ENCODE assay signal across 8 cellular contexts in genomic region chr19:38617764-38618589, GRCh38. TPM values are rescaled to one million over a fixed set of nuclear protein-coding genes. Genes with fewer than 3 reads are reported as not detected.
A peak's percentile ranks its signal among the peaks of the same experiment; 100 is the strongest.
DNase-seq lines count a peak whose midpoint lies in the region; ATAC-seq, FAIRE-seq and TF ChIP-seq lines count a peak whose summit lies in the region.

Gene MAP4K1, minus strand, starts transcription at chr19:38617953. Its CDS starts 58 bp downstream, at chr19:38617895.

- in situ Hi-C loops in astrocyte of the cerebellum (cut with HindIII; ENCODE audit: low sequenced_read_pairs), result no loop called here

- no peak for FAIRE-seq in kidney (lab: Jason Lieb, UNC)

- ATAC-seq in GM19395 (IDR thresholded peaks at IDR 0.05; ENCODE audit: unreplicated experiment), result peak; percentile 60
- ATAC-seq in HG03520 (IDR thresholded peaks at IDR 0.05; ENCODE audit: unreplicated experiment), result peak; percentile 43

- H3K27ac ChIP-seq in kidney (ENCODE audit: low read depth in 2 of 2, low read length in 2 of 2), result peak within 1 kb of the TSS in 1 of 2 donors; percentile 80

- intact Hi-C loops in T-helper 1 cell treated with Interleukin-12 subunit alpha and Interleukin-12 subunit beta and Interleukin-4 antibody, amounts not matched to agents 30 ng/mL and 1 ng/mL, for 36 hours (cut with micrococcal nuclease), result loop anchor here (1.0 to 5.0 kb wide), 10 partner anchors 17 to 724 kb away; partner anchors contain the start of genes SAMD4B, SIPA1L3 and WDR87
- intact Hi-C loops in kidney (cut with DNase I), result no loop called here

- POLR2A ChIA-PET in BJ (lab: Charles Lee), result interaction anchor here (0.5 to 1.1 kb wide), 2 partner anchors 29 to 41 kb away, joined by 5 read pairs; partner anchors contain the start of gene ACTN4

- no peaks in the 10 kb centered on the region for H3K27me3 ChIP-seq in BJ (ENCODE audit: control insufficient read depth, insufficient read depth, low read length)

- H3K4me3 ChIP-seq in BJ (ENCODE audit: low read depth, low read length) (peak within 1 kb of the TSS; percentile 92), astrocyte of the cerebellum (ENCODE audit: low read depth, low read length) (peak within 1 kb of the TSS; percentile 99), kidney (ENCODE audit: low read length in 2 of 2) (peak within 1 kb of the TSS; percentile 88 to 100)

- peaks cover 7% of the 10 kb centered on the region for H3K36me3 ChIP-seq in BJ (ENCODE audit: control insufficient read depth, insufficient read depth, low read length)
- peaks cover 9 to 15% of the 10 kb centered on the region in 2 donors for H3K36me3 ChIP-seq in kidney (ENCODE audit: control insufficient read depth in 1 of 2, insufficient read depth in 2 of 2, low read length in 2 of 2)

- TF ChIP-seq CTCF in BJ (IDR thresholded peaks at IDR 0.05; ENCODE audit: insufficient read depth, low read depth, low read length), result no peak
- TF ChIP-seq CTCF in astrocyte of the cerebellum (IDR thresholded peaks at IDR 0.05; ENCODE audit: low read depth, low read length, missing control alignments), result no peak
- TF ChIP-seq CTCF in kidney (IDR thresholded peaks at IDR 0.05; ENCODE audit: borderline replicate concordance, extremely low read depth, insufficient read depth), result no peak

- CTCF ChIA-PET in BJ (lab: Yijun Ruan, JAX), result interaction anchor here (1.0 to 2.1 kb wide), 6 partner anchors 14 to 312 kb away, joined by 3 to 13 read pairs (median 4); partner anchors contain the start of genes FAM98C, MRPS12 and SARS2

- peaks cover 10 to 18% of the 10 kb centered on the region in 2 donors for H3K4me1 ChIP-seq in kidney (ENCODE audit: control insufficient read depth in 1 of 2, insufficient read depth in 1 of 2, low read depth in 1 of 2, low read length in 2 of 2)

- DNase-seq in BJ (ENCODE audit: low read depth) (no peak), astrocyte of the cerebellum (ENCODE audit: low read depth) (no peak), kidney (peak; percentile 86), NCI-H1048 (lab: John Stamatoyannopoulos, UW) (no peak)
- peak; percentile 55 to 58 for DNase-seq in stimulated activated CD4-positive, alpha-beta T cell treated with anti-CD3 and anti-CD28 coated beads, Interleukin-2, amount 100 ng/mL, for 48 hours

- peak within 1 kb of the TSS; percentile 43 to 96 for H3K9ac ChIP-seq in kidney (ENCODE audit: low read length in 2 of 2)

- no peaks in the 10 kb centered on the region for H3K9me3 ChIP-seq in kidney (ENCODE audit: control insufficient read depth in 1 of 2, low read length in 2 of 2)

RNA-seq across cellular contexts. Expression of gene MAP4K1, which starts in this region (rescaled TPM):
- polyA plus RNA-seq in BJ (2011; rRNA removed), result 0.18 and 0.25 TPM in 2 replicates
- polyA minus RNA-seq in BJ (2011; rRNA and poly(A)+ RNA removed), result not detected in 2 replicates
- 307 and 314 TPM in 2 replicates for total RNA-seq in T-helper 1 cell treated with Interleukin-12 subunit alpha and Interleukin-12 subunit beta and Interleukin-4 antibody, amounts not matched to agents 30 ng/mL and 1 ng/mL, for 36 hours
- 17.7 TPM for total RNA-seq in kidney
- 3.9 TPM for polyA plus RNA-seq in kidney (ENCODE audit: insufficient read depth, low read depth, low replicate concordance)

Comparison
In these comparisons a context has a peak if more than half of its experiments do, and no peak if none do; other contexts are left out.
1. RNA of gene MAP4K1 (total RNA-seq): 307 to 314 TPM in T-helper 1 cell treated with Interleukin-12 subunit alpha and Interleukin-12 subunit beta and Interleukin-4 antibody, amounts not matched to agents 30 ng/mL and 1 ng/mL, for 36 hours; 17.7 TPM in kidney (single experiment); every median in the first group is over 10 times any median in the second.
2. DNase-seq: peak in kidney (single experiment) and stimulated activated CD4-positive, alpha-beta T cell treated with anti-CD3 and anti-CD28 coated beads, Interleukin-2, amount 100 ng/mL, for 48 hours (2 of 2); none in BJ (single experiment), astrocyte of the cerebellum (single experiment) and NCI-H1048 (single experiment).
3. Peak in every context shown above with its lines, with median percentiles within 50 percentile points of each other: H3K4me3 ChIP-seq.